Comparison of ENCODE assay signal across 19 cellular contexts in the genomic region with DNA sequence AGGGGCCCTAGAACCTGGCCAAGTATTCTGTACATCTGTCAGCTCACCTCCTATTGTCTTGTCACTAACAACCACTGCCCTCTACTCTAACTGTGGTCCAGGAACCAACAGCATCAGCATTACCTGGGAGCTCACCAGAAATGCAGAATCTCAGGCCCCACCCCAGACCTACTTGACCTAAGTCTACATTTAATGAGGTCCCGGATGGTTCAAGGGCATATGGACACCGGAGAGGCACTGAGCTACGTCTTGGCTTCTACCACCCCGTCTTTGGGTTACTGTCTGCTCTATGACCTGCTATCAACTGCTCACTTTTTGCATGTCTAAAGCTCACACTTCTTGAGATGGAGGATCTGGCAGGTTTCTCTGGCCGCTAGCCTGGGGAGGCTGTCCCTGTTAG. TPM values are rescaled to one million over a fixed set of nuclear protein-coding genes. Genes with fewer than 3 reads are reported as not detected.
"Had no signal": no experiment of that assay in that cellular context is flagged by ENCODE, and none has a peak within 500 bp of the region (broad histone marks: within the 10 kb centered on the region; RNA-seq: fewer than 3 reads in every experiment).

No MANE protein-coding gene starts in this region.

- H3K27me3 ChIP-seq: cardiac muscle cell, colonic mucosa, heart left ventricle, ovary, right atrium auricular region, sigmoid colon, thyroid gland, upper lobe of left lung had no signal

- H3K9me3 ChIP-seq: colonic mucosa, heart left ventricle, ovary, right atrium auricular region, sigmoid colon, thyroid gland, upper lobe of left lung had no signal

- H3K9me3 Mint-ChIP-seq: natural killer cell, neural crest cell had no signal

- FAIRE-seq: islet of Langerhans had no signal

- H3K36me3 Mint-ChIP-seq: natural killer cell; stimulated activated naive B cell treated with anti-CD40 and anti-IgM and Interleukin-4, amounts not matched to agents 10 μg/mL and 1 μg/mL and 100 μg/mL, for 72 hours had no signal

- DNase-seq: colonic mucosa; dermis blood vessel endothelial cell; effector CD4-positive, alpha-beta T cell; heart left ventricle; hippocampal formation; natural killer cell; nucleus accumbens; ovary; sigmoid colon; stimulated activated CD4-positive, alpha-beta T cell treated with anti-CD3 and anti-CD28 coated beads, Interleukin-2, amount 100 ng/mL, for 24 hours; stimulated activated CD4-positive, alpha-beta T cell treated with anti-CD3 and anti-CD28 coated beads, Interleukin-4, amount 100 ng/mL, for 4 hours; stimulated activated naive B cell treated with anti-CD40 and anti-IgM and Interleukin-4, amounts not matched to agents 10 μg/mL and 1 μg/mL and 100 μg/mL, for 72 hours; thyroid gland; upper lobe of left lung had no signal

- H3K27ac Mint-ChIP-seq: natural killer cell; stimulated activated naive B cell treated with anti-CD40 and anti-IgM and Interleukin-4, amounts not matched to agents 10 μg/mL and 1 μg/mL and 100 μg/mL, for 72 hours had no signal

- H3K4me3 ChIP-seq: cardiac muscle cell, colonic mucosa, heart left ventricle, ovary, right atrium auricular region, sigmoid colon, skin epidermis, thyroid gland, upper lobe of left lung had no signal

- H3K27ac ChIP-seq: cardiac muscle cell, colonic mucosa, thyroid gland, upper lobe of left lung had no signal

- ATAC-seq: heart left ventricle; natural killer cell; stimulated activated naive B cell treated with anti-CD40 and anti-IgM and Interleukin-4, amounts not matched to agents 10 μg/mL and 1 μg/mL and 100 μg/mL, for 72 hours had no signal

- H3K4me3 Mint-ChIP-seq: natural killer cell; neural crest cell; stimulated activated naive B cell treated with anti-CD40 and anti-IgM and Interleukin-4, amounts not matched to agents 10 μg/mL and 1 μg/mL and 100 μg/mL, for 72 hours had no signal

- H3K36me3 ChIP-seq: cardiac muscle cell, colonic mucosa, heart left ventricle, ovary, sigmoid colon, thyroid gland had no signal

- H3K4me1 ChIP-seq: colonic mucosa, thyroid gland had no signal

RNA-seq across cellular contexts. Expression of gene GALNT15, which starts 8.1 kb away (rescaled TPM):
- total RNA-seq: natural killer cell, neural crest cell had no signal
